ENCODE assay signal across 8 cellular contexts in the genomic region with DNA sequence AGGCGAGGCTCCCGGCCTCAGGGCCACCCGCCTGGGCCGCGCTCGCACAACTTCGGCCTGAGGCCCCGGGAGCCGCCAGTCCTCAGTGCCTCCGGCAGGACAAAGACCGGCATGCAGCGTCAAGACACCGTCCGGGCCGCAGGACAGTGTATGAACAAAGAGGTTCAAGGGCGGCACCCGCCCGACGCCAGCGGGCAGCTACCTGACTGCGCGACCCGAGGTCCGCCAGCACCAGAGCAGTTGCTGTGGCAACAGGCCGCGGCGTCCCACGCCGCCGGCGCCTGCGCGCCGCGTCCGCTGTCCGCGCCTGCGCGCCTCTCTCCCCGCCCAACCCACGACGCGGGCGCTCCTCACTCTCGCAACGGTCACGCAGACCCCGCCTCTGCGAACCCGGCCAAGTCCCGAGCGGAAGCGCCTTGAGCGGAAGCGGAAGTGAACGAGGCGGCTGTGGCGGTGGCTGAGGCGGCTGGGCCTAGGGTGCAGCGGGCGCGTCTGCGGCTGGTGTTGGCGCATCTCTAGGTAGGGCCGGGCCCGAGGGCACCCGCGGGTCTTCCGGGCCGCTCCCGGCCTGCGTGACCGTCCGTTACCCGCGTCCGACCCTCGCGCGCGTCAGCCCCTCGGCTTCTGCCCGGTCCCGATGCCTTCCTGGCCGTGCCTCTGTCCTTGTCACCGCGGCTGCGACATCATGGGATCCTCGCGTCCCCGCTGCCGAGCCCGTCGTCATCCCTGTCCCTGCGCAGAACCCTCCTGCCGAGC. TPM values are rescaled to one million over a fixed set of nuclear protein-coding genes. Genes with fewer than 3 reads are reported as not detected.
DNase-seq lines count a peak whose midpoint lies in the region; ATAC-seq and TF ChIP-seq lines count a peak whose summit lies in the region.

A gene with protein sequence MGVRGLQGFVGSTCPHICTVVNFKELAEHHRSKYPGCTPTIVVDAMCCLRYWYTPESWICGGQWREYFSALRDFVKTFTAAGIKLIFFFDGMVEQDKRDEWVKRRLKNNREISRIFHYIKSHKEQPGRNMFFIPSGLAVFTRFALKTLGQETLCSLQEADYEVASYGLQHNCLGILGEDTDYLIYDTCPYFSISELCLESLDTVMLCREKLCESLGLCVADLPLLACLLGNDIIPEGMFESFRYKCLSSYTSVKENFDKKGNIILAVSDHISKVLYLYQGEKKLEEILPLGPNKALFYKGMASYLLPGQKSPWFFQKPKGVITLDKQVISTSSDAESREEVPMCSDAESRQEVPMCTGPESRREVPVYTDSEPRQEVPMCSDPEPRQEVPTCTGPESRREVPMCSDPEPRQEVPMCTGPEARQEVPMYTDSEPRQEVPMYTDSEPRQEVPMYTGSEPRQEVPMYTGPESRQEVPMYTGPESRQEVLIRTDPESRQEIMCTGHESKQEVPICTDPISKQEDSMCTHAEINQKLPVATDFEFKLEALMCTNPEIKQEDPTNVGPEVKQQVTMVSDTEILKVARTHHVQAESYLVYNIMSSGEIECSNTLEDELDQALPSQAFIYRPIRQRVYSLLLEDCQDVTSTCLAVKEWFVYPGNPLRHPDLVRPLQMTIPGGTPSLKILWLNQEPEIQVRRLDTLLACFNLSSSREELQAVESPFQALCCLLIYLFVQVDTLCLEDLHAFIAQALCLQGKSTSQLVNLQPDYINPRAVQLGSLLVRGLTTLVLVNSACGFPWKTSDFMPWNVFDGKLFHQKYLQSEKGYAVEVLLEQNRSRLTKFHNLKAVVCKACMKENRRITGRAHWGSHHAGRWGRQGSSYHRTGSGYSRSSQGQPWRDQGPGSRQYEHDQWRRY (plus strand): TSS at position 435 of the 756 bp plus-strand sequence. CDS start 10,633 bp downstream, outside the sequence.

- H3K4me1 ChIP-seq in SJSA1 (replicated peaks): peaks cover 17% of the 10 kb centered on the region
- H3K4me1 ChIP-seq in foreskin keratinocyte: peaks cover 6% of the 10 kb centered on the region
- H3K4me1 ChIP-seq in neuronal stem cell (ENCODE audit: control insufficient read depth in 2 of 2, insufficient read depth in 1 of 2, low read depth in 1 of 2, low read length in 2 of 2): peaks cover 17 to 19% of the 10 kb centered on the region in 2 donors
- H3K4me1 ChIP-seq in subcutaneous abdominal adipose tissue (ENCODE audit: control insufficient read depth in 5 of 5, insufficient read depth in 5 of 5, low read length in 5 of 5): peaks cover 9 to 37% (median 34%) of the 10 kb centered on the region in 5 donors

- peak; percentile 94 for ATAC-seq in foreskin keratinocyte

- H3K23ac ChIP-seq in neuronal stem cell (ENCODE audit: low read depth, low read length, poor library complexity): peak within 1 kb of the TSS; percentile 76

- TF ChIP-seq CTCF in HFF-Myc (IDR thresholded peaks at IDR 0.05; ENCODE audit: low read depth, low read length, missing control alignments) (no peak), foreskin keratinocyte (conservative IDR thresholded peaks at IDR 0.05) (no peak)

- H3K36me3 ChIP-seq in SJSA1: peaks cover 18% of the 10 kb centered on the region
- H3K36me3 ChIP-seq in neuronal stem cell (replicated peaks in 1 of 2; ENCODE audit: control insufficient read depth in 2 of 2, insufficient read depth in 2 of 2, low read length in 2 of 2): peaks cover 0 to 11% of the 10 kb centered on the region in 2 donors
- no peaks in the 10 kb centered on the region for H3K36me3 ChIP-seq in subcutaneous abdominal adipose tissue (ENCODE audit: control insufficient read depth in 5 of 5, insufficient read depth in 5 of 5, low read length in 5 of 5)

- H3K4ac ChIP-seq in neuronal stem cell (ENCODE audit: low read length): no peak within 1 kb of the TSS

- peak within 1 kb of the TSS; percentile 82 for H3K27ac ChIP-seq in SJSA1
- peak within 1 kb of the TSS; percentile 17 for H3K27ac ChIP-seq in foreskin keratinocyte
- no peak within 1 kb of the TSS for H3K27ac ChIP-seq in neuronal stem cell (replicated peaks; ENCODE audit: low read length)
- H3K27ac ChIP-seq in subcutaneous abdominal adipose tissue (ENCODE audit: low read depth, low read length): peak within 1 kb of the TSS; percentile 81

- no peak within 1 kb of the TSS for H4K91ac ChIP-seq in neuronal stem cell (ENCODE audit: low read depth, low read length, poor library complexity)

- peak within 1 kb of the TSS; percentile 19 for H4K8ac ChIP-seq in neuronal stem cell (ENCODE audit: low read depth, low read length)

- H2BK12ac ChIP-seq in neuronal stem cell (ENCODE audit: low read length): no peak within 1 kb of the TSS

- H2BK15ac ChIP-seq in neuronal stem cell (ENCODE audit: low read length): peak within 1 kb of the TSS; percentile 55

- no CpG with 5 or more reads among the region's 97 CpGs for WGBS in neuronal stem cell (ENCODE audit: extremely low coverage in 2 of 2, insufficient read length in 2 of 2, insufficient replicate concordance in 1 of 2), 2 donors

- peak within 1 kb of the TSS; percentile 71 for H3K4me2 ChIP-seq in neuronal stem cell (ENCODE audit: insufficient read depth, low read length, poor library complexity, severe bottlenecking)

- H3K79me1 ChIP-seq in neuronal stem cell (ENCODE audit: low read depth, low read length): peaks cover 5% of the 10 kb centered on the region

- peak within 1 kb of the TSS; percentile 34 for H2AK5ac ChIP-seq in neuronal stem cell (ENCODE audit: low read depth, low read length)

- peak within 1 kb of the TSS; percentile 95 for H2AFZ ChIP-seq in neuronal stem cell (ENCODE audit: low read length)

- peak within 1 kb of the TSS; percentile 97 for H3K18ac ChIP-seq in neuronal stem cell (ENCODE audit: low read length)

- H3K14ac ChIP-seq in neuronal stem cell (ENCODE audit: low read length): peak within 1 kb of the TSS; percentile 86

- no peaks in the 10 kb centered on the region for H3K27me3 ChIP-seq in SJSA1 (replicated peaks)
- H3K27me3 ChIP-seq in foreskin keratinocyte: no peaks in the 10 kb centered on the region
- no peaks in the 10 kb centered on the region for H3K27me3 ChIP-seq in neuronal stem cell (ENCODE audit: control insufficient read depth in 3 of 3, insufficient read depth in 3 of 3, low read depth in 1 of 3, low read length in 3 of 3)
- no peaks in the 10 kb centered on the region for H3K27me3 ChIP-seq in subcutaneous abdominal adipose tissue (ENCODE audit: control insufficient read depth in 5 of 5, insufficient read depth in 4 of 5, low read length in 5 of 5)

- H3K4me3 ChIP-seq in HFF-Myc (replicated peaks; ENCODE audit: low read depth, low read length) (peak within 1 kb of the TSS; percentile 93), SJSA1 (peak within 1 kb of the TSS; percentile 92), neuronal stem cell (ENCODE audit: low read length in 2 of 2) (peak within 1 kb of the TSS; percentile 72 to 99), subcutaneous abdominal adipose tissue (ENCODE audit: low read depth in 1 of 5, low read length in 5 of 5) (peak within 1 kb of the TSS; percentile 89 to 97 (median 92))

- H3K9ac ChIP-seq in neuronal stem cell (ENCODE audit: low read depth, low read length, poor library complexity): peak within 1 kb of the TSS; percentile 94
- H3K9ac ChIP-seq in subcutaneous abdominal adipose tissue (ENCODE audit: low read length in 5 of 5): peak within 1 kb of the TSS; percentile 53 to 99 (median 94)

- H3K9me3 ChIP-seq in SJSA1 (replicated peaks): no peaks in the 10 kb centered on the region
- peaks cover 6 to 17% of the 10 kb centered on the region in 2 donors for H3K9me3 ChIP-seq in neuronal stem cell (replicated peaks in 1 of 2; ENCODE audit: control insufficient read depth in 2 of 2, insufficient read depth in 1 of 2, low read depth in 1 of 2, low read length in 2 of 2)
- H3K9me3 ChIP-seq in subcutaneous abdominal adipose tissue (ENCODE audit: control insufficient read depth in 5 of 5, low read length in 5 of 5): no peaks in the 10 kb centered on the region

- DNase-seq in GM04503 (ENCODE audit: low read depth): peak; percentile 68
- peak; percentile 57 for DNase-seq in HFF-Myc (ENCODE audit: extremely low read depth, low read depth)
- peak; percentile 92 for DNase-seq in MV-4-11 (lab: John Stamatoyannopoulos, UW)
- peak; percentile 93 to 97 for DNase-seq in SJSA1 (ENCODE audit: low read depth in 1 of 2, low spot score in 2 of 2)
- peak; percentile 77 to 92 (median 86) for DNase-seq in activated naive CD4-positive, alpha-beta T cell (lab: John Stamatoyannopoulos, UW)
- peak; percentile 62 to 79 for DNase-seq in foreskin keratinocyte
- DNase-seq in neuronal stem cell (ENCODE audit: low spot score): peak; percentile 78

- peak within 1 kb of the TSS; percentile 26 for H2BK5ac ChIP-seq in neuronal stem cell (ENCODE audit: low read length)

- H2BK120ac ChIP-seq in neuronal stem cell (ENCODE audit: low read depth, low read length): no peak within 1 kb of the TSS

RNA-seq across cellular contexts. Expression of the gene that starts here (rescaled TPM):
- 11.7 and 15.0 TPM in 2 replicates for total RNA-seq in SJSA1 (2014; rRNA removed; shearing (Covaris generic))
- total RNA-seq in foreskin keratinocyte: 21.6 and 21.7 TPM in 2 replicates
- 11.8 and 12.4 TPM in 2 replicates for polyA plus RNA-seq in foreskin keratinocyte
- 18.0 TPM for polyA plus RNA-seq in neuronal stem cell (2013, experiment 1 of 2)
- 17.8 TPM for polyA plus RNA-seq in neuronal stem cell (2013, experiment 2 of 2)
